ENCODE assay signal across 11 cellular contexts in the genomic region with DNA sequence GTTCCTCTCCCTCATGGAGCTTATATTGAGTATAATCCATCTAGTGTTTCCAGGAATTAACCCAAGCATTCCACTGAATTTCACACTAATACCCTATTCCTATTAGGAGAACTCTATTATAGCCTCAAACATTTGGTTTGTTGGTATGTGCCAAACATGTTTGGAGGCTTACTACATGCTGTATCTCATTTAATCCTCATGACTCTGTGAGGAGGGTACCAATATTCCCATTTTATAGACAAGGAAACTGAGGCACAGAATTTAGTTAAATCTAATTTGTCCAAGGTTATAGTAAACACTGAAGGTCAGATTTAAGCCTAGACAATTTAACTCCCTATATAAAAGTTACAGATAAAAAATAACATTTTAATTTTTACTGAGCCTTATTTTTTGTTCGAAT. TPM values are rescaled to one million over a fixed set of nuclear protein-coding genes. Genes with fewer than 3 reads are reported as not detected.
"Had no signal": no experiment of that assay in that cellular context is flagged by ENCODE, and none has a peak within 500 bp of the region (broad histone marks: within the 10 kb centered on the region; RNA-seq: fewer than 3 reads in every experiment).

No MANE protein-coding gene starts in this region.

- H2AFZ ChIP-seq: GM23338 had no signal

- H3K9me3 Mint-ChIP-seq: GM23338, H9, HFFc6 had no signal

- ATAC-seq: GM23338 had no signal

- H3K4me3 Mint-ChIP-seq: GM23338, H9, HFFc6 had no signal

- H3K27ac ChIP-seq: HL-60, KMS-11 had no signal

- H3K9ac ChIP-seq: KMS-11 had no signal

- H3K4me3 ChIP-seq: GM23338 had no signal

- DNase-seq: H9, HCEC 1CT, HFFc6, IMR-90, KBM-7 had no signal

- FAIRE-seq: H1, H54 had no signal

- H3K4me2 ChIP-seq: GM23338, KMS-11 had no signal

RNA-seq across cellular contexts. Expression of gene SPATA45, which starts 19.7 kb away (rescaled TPM):
- total RNA-seq: GM23338, HFFc6, HT1080, IMR-90 had no signal
- polyA plus RNA-seq: GM23338, IMR-90 had no signal
